Comparison of ENCODE assay signal across 8 cellular contexts in the genomic region with DNA sequence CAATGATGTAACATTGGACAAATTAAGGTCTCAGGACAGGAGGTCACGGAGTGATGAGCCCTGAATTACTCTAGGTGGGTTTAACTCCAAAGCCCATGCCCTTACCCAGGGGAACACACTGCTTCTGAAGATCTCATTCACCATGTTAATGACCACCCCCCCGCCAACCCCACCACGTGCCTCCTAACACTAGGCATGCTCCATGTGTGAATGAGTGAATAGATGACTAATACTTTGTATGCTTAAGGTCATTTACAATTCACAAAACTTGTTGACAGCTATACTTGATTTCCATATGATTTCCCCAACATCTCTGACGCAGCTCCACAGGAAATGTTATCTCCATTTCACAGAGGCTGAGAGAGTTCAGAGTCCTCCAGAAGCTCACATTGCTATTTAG.
A peak's percentile ranks its signal among the peaks of the same experiment; 100 is the strongest.
DNase-seq lines count a peak whose midpoint lies in the region; FAIRE-seq and TF ChIP-seq lines count a peak whose summit lies in the region.
"Not testable (repeated sequence)": the region's sequence is repeated elsewhere in the genome, so short reads cannot be mapped to it uniquely, and the experiment has no call there.

No MANE protein-coding gene starts in this region.

- POLR2A ChIA-PET in endothelial cell of umbilical vein (lab: Charles Lee) = not testable (repeated sequence)

- FAIRE-seq in endothelial cell of umbilical vein (lab: Jason Lieb, UNC) = not testable (repeated sequence)

- not testable (repeated sequence) for H3K9ac ChIP-seq in endothelial cell of umbilical vein (replicated peaks; ENCODE audit: extremely low read depth, insufficient read depth, low read length)

- H3K36me3 ChIP-seq in adrenal gland (replicated peaks in 1 of 2); endothelial cell of umbilical vein (ENCODE audit: control insufficient read depth in 2 of 2, extremely low read depth in 1 of 2, insufficient read depth in 2 of 2, low read length in 2 of 2); left ventricle myocardium inferior: not testable (repeated sequence)

- not testable (repeated sequence) for H3K27ac ChIP-seq in adrenal gland; endothelial cell of umbilical vein (ENCODE audit: insufficient read depth, low read depth, low read length); left ventricle myocardium inferior (replicated peaks)

- H2AFZ ChIP-seq in endothelial cell of umbilical vein (ENCODE audit: low read depth, low read length) = not testable (repeated sequence)

- intact Hi-C loops in CD14-positive monocyte (cut with micrococcal nuclease); adrenal gland (cut with DNase I); endothelial cell of umbilical vein (cut with micrococcal nuclease); left ventricle myocardium inferior (cut with micrococcal nuclease): not testable (repeated sequence)

- H3K79me2 ChIP-seq in endothelial cell of umbilical vein (ENCODE audit: control insufficient read depth, insufficient read depth, low read length) = not testable (repeated sequence)

- not testable (repeated sequence) for TF ChIP-seq POLR2A in adrenal gland (IDR thresholded peaks at IDR 0.05); endothelial cell of umbilical vein (IDR thresholded peaks at IDR 0.05; ENCODE audit: low read depth, low read length)

- not testable (repeated sequence) for H3K36me3 Mint-ChIP-seq in CD14-positive monocyte

- not testable (repeated sequence) for H3K27me3 Mint-ChIP-seq in CD14-positive monocyte (ENCODE audit: low read depth in 3 of 3)

- not testable (repeated sequence) for H3K9me3 Mint-ChIP-seq in CD14-positive monocyte

- not testable (repeated sequence) for H4K20me1 ChIP-seq in endothelial cell of umbilical vein (replicated peaks; ENCODE audit: control insufficient read depth, extremely low read depth, insufficient read depth, low read length)

- dilution Hi-C loops in endothelial cell of umbilical vein (cut with MboI; ENCODE audit: extremely low pct_ligation_motif_present, low sequenced_read_pairs) = not testable (repeated sequence)

- TF ChIP-seq CTCF in CD14-positive monocyte (IDR thresholded peaks at IDR 0.05); adrenal gland (IDR thresholded peaks at IDR 0.05); endothelial cell of umbilical vein (IDR thresholded peaks at IDR 0.05; ENCODE audit: extremely low read depth in 1 of 2, insufficient read depth in 1 of 2, low read depth in 1 of 2, low read length in 2 of 2); left ventricle myocardium inferior (IDR thresholded peaks at IDR 0.05; ENCODE audit: borderline replicate concordance): not testable (repeated sequence)

- CTCF ChIA-PET in endothelial cell of umbilical vein (lab: Charles Lee) = not testable (repeated sequence)

- not testable (repeated sequence) for H3K27me3 ChIP-seq in adrenal gland; endothelial cell of umbilical vein (ENCODE audit: control insufficient read depth in 2 of 2, insufficient read depth in 2 of 2, low read length in 2 of 2); left ventricle myocardium inferior (ENCODE audit: low read depth)

- not testable (repeated sequence) for H3K4me2 ChIP-seq in endothelial cell of umbilical vein (ENCODE audit: insufficient read depth, low read length)

- not testable (repeated sequence) for BruUV-seq in endothelial cell of umbilical vein (replicated peaks; lab: Mats Ljungman, UMichigan)

- DNase-seq in CD14-positive monocyte (ENCODE audit: low spot score) = peak; percentile 17
- peak; percentile 34 for DNase-seq in M059J (ENCODE audit: low read depth)
- peak; percentile 5 for DNase-seq in activated CD4-positive, alpha-beta T cell treated with anti-CD3 and anti-CD28 coated beads for 48 hours
- DNase-seq in adrenal gland = peak in 5 of 7 donors; percentile 0 to 51 (median 12)
- not testable (repeated sequence) for DNase-seq in endothelial cell of umbilical vein (ENCODE audit: low read depth, low spot score)
- DNase-seq in left ventricle myocardium inferior = peak; percentile 11
- peak; percentile 1 for DNase-seq in medulla oblongata (ENCODE audit: extremely low spot score)
- DNase-seq in stimulated activated CD4-positive, alpha-beta T cell treated with anti-CD3 and anti-CD28 coated beads, Interleukin-15, amount 100 ng/mL, for 24 hours = peak; percentile 1

- not testable (repeated sequence) for H3K9me3 ChIP-seq in adrenal gland (replicated peaks in 1 of 3); endothelial cell of umbilical vein (replicated peaks; ENCODE audit: control insufficient read depth, insufficient read depth, low read length); left ventricle myocardium inferior (replicated peaks)

- 80 to 92% (median 83%) methylated on average over 3 to 4 of the region's 4 CpGs for WGBS in adrenal gland, 4 donors

- H3K4me3 ChIP-seq in adrenal gland; endothelial cell of umbilical vein (replicated peaks in 1 of 3; ENCODE audit: insufficient read depth in 1 of 3, low read depth in 1 of 3, low read length in 3 of 3); left ventricle myocardium inferior: not testable (repeated sequence)

- H3K4me1 ChIP-seq in adrenal gland (replicated peaks in 1 of 2); endothelial cell of umbilical vein (ENCODE audit: control insufficient read depth, extremely low read depth, insufficient read depth, low read length); left ventricle myocardium inferior: not testable (repeated sequence)

- not testable (repeated sequence) for H3K4me1 Mint-ChIP-seq in CD14-positive monocyte

- H3K4me3 Mint-ChIP-seq in CD14-positive monocyte = not testable (repeated sequence)

- not testable (repeated sequence) for H3K27ac Mint-ChIP-seq in CD14-positive monocyte

- H3K9me1 ChIP-seq in endothelial cell of umbilical vein (replicated peaks; ENCODE audit: control insufficient read depth, extremely low read depth, insufficient read depth, low read length) = not testable (repeated sequence)

TF ChIP-seq in endothelial cell of umbilical vein, 7 proteins besides CTCF, POLR2A, EP300 and RAD21:
- TF ChIP-seq, protein P1, sequence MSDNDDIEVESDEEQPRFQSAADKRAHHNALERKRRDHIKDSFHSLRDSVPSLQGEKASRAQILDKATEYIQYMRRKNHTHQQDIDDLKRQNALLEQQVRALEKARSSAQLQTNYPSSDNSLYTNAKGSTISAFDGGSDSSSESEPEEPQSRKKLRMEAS (IDR thresholded peaks at IDR 0.05; ENCODE audit: insufficient read depth, insufficient read length) = peak; percentile 51
